In genomic region chr6:39213195-39213920, GRCh38 we compare ENCODE assay signal across 1 cellular context.
A peak's percentile ranks its signal among the peaks of the same experiment; 100 is the strongest.
TF ChIP-seq lines count a peak whose summit lies in the region.

No MANE protein-coding gene starts in this region.

TF ChIP-seq in HepG2, 621 proteins besides CTCF, POLR2A, EP300 and RAD21 (continued from another document):
- no peak for TF ChIP-seq ZNF281 (CRISPR knock-in tag; IDR thresholded peaks at IDR 0.05; ENCODE audit: borderline replicate concordance)
- TF ChIP-seq ATF7 (IDR thresholded peaks at IDR 0.05) = peak; percentile 76
- no peak for TF ChIP-seq ATF7 (CRISPR knock-in tag; IDR thresholded peaks at IDR 0.05)
- TF ChIP-seq PATZ1 (CRISPR knock-in tag; IDR thresholded peaks at IDR 0.05) = no peak
- no peak for TF ChIP-seq ZNF335 (CRISPR knock-in tag; IDR thresholded peaks at IDR 0.05)
- TF ChIP-seq MXD4 (CRISPR knock-in tag; IDR thresholded peaks at IDR 0.05) = no peak
